Comparison of ENCODE assay signal across 3 cellular contexts in the genomic region with DNA sequence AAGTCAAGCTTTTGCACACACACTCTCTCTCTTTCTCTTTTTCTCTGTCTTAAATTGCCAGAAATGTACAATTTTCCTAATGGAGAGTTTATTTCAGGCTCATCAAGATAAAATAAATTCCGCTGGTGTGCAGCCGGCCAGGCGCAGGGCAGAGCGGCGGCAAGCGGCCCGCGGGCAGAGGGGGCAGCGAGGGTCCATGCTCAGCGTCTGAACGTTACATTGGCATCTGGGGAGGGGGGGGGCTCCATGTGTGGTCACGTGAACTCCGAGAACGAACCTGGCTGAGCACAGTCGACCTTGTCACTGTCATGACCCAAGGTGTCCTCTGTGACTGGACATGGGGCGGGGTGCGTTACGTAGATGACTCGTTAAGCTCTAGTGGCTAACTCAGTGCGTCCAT.
TF ChIP-seq lines count a peak whose summit lies in the region.

No MANE protein-coding gene starts in this region.

TF ChIP-seq in SK-N-SH, 30 proteins besides CTCF, POLR2A, EP300 and RAD21 (continues in another document):
- TF ChIP-seq, protein P1, sequence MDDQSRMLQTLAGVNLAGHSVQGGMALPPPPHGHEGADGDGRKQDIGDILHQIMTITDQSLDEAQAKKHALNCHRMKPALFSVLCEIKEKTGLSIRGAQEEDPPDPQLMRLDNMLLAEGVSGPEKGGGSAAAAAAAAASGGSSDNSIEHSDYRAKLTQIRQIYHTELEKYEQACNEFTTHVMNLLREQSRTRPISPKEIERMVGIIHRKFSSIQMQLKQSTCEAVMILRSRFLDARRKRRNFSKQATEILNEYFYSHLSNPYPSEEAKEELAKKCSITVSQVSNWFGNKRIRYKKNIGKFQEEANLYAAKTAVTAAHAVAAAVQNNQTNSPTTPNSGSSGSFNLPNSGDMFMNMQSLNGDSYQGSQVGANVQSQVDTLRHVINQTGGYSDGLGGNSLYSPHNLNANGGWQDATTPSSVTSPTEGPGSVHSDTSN (IDR thresholded peaks at IDR 0.05) = no peak
- TF ChIP-seq USF1 (IDR thresholded peaks at IDR 0.05; ENCODE audit: borderline replicate concordance, low read depth) (no peak), ELF1 (IDR thresholded peaks at IDR 0.05) (no peak), EZH2phosphoT487 (IDR thresholded peaks at IDR 0.05; ENCODE audit: borderline replicate concordance, low read depth) (no peak), GATA2 (CRISPR knock-in tag; IDR thresholded peaks at IDR 0.05) (no peak), RFX5 (IDR thresholded peaks at IDR 0.05; ENCODE audit: low read length) (no peak)
- TF ChIP-seq, protein P2, sequence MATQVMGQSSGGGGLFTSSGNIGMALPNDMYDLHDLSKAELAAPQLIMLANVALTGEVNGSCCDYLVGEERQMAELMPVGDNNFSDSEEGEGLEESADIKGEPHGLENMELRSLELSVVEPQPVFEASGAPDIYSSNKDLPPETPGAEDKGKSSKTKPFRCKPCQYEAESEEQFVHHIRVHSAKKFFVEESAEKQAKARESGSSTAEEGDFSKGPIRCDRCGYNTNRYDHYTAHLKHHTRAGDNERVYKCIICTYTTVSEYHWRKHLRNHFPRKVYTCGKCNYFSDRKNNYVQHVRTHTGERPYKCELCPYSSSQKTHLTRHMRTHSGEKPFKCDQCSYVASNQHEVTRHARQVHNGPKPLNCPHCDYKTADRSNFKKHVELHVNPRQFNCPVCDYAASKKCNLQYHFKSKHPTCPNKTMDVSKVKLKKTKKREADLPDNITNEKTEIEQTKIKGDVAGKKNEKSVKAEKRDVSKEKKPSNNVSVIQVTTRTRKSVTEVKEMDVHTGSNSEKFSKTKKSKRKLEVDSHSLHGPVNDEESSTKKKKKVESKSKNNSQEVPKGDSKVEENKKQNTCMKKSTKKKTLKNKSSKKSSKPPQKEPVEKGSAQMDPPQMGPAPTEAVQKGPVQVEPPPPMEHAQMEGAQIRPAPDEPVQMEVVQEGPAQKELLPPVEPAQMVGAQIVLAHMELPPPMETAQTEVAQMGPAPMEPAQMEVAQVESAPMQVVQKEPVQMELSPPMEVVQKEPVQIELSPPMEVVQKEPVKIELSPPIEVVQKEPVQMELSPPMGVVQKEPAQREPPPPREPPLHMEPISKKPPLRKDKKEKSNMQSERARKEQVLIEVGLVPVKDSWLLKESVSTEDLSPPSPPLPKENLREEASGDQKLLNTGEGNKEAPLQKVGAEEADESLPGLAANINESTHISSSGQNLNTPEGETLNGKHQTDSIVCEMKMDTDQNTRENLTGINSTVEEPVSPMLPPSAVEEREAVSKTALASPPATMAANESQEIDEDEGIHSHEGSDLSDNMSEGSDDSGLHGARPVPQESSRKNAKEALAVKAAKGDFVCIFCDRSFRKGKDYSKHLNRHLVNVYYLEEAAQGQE (IDR thresholded peaks at IDR 0.05; ENCODE audit: low read depth, low read length) = no peak
- TF ChIP-seq, protein P3, sequence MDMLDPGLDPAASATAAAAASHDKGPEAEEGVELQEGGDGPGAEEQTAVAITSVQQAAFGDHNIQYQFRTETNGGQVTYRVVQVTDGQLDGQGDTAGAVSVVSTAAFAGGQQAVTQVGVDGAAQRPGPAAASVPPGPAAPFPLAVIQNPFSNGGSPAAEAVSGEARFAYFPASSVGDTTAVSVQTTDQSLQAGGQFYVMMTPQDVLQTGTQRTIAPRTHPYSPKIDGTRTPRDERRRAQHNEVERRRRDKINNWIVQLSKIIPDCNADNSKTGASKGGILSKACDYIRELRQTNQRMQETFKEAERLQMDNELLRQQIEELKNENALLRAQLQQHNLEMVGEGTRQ (IDR thresholded peaks at IDR 0.05; ENCODE audit: borderline replicate concordance, low read depth, low read length) = no peak

TF ChIP-seq in SK-N-SH treated with all-trans-retinoic acid at 6 μM for 48 hours, 23 proteins besides CTCF, POLR2A, EP300 and RAD21:
- TF ChIP-seq SNAI2 (CRISPR knock-in tag; IDR thresholded peaks at IDR 0.05) (no peak), OSR1 (CRISPR knock-in tag; IDR thresholded peaks at IDR 0.05) (no peak), ARNTL (CRISPR knock-in tag; IDR thresholded peaks at IDR 0.05; ENCODE audit: borderline replicate concordance, low read depth) (no peak), ZNF8 (CRISPR knock-in tag; IDR thresholded peaks at IDR 0.05) (no peak)
- TF ChIP-seq, protein P4, sequence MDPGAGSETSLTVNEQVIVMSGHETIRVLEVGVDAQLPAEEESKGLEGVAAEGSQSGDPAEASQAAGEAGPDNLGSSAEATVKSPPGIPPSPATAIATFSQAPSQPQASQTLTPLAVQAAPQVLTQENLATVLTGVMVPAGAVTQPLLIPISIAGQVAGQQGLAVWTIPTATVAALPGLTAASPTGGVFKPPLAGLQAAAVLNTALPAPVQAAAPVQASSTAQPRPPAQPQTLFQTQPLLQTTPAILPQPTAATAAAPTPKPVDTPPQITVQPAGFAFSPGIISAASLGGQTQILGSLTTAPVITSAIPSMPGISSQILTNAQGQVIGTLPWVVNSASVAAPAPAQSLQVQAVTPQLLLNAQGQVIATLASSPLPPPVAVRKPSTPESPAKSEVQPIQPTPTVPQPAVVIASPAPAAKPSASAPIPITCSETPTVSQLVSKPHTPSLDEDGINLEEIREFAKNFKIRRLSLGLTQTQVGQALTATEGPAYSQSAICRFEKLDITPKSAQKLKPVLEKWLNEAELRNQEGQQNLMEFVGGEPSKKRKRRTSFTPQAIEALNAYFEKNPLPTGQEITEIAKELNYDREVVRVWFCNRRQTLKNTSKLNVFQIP (CRISPR knock-in tag; IDR thresholded peaks at IDR 0.05; ENCODE audit: borderline replicate concordance, low read depth) = no peak

TF ChIP-seq in H1, 55 proteins besides CTCF, POLR2A, EP300 and RAD21:
- no peak for TF ChIP-seq RFX5 (IDR thresholded peaks at IDR 0.05; ENCODE audit: borderline replicate concordance, low read depth, low read length)
- TF ChIP-seq ATF2 (IDR thresholded peaks at IDR 0.05; ENCODE audit: low read length) = no peak
- TF ChIP-seq EGR1 (IDR thresholded peaks at IDR 0.05; ENCODE audit: borderline replicate concordance, low read depth, low read length) = no peak
- no peak for TF ChIP-seq TBP (IDR thresholded peaks at IDR 0.05; ENCODE audit: low read depth, low read length)
- TF ChIP-seq HDAC6 (IDR thresholded peaks at IDR 0.05; ENCODE audit: low read depth, low read length) = no peak
- TF ChIP-seq CHD7 (IDR thresholded peaks at IDR 0.05; ENCODE audit: insufficient replicate concordance, low read length) = no peak
- TF ChIP-seq CTBP2 (IDR thresholded peaks at IDR 0.05; ENCODE audit: borderline replicate concordance, insufficient read depth, insufficient read length, low read length) = no peak
- TF ChIP-seq, protein P3 (IDR thresholded peaks at IDR 0.05; ENCODE audit: low read length) = no peak
- no peak for TF ChIP-seq PHF8 (conservative IDR thresholded peaks at IDR 0.05; ENCODE audit: low read depth, low read length)
- TF ChIP-seq JUN (IDR thresholded peaks at IDR 0.05; ENCODE audit: low read depth, low read length) = no peak
- TF ChIP-seq HDAC2 (IDR thresholded peaks at IDR 0.05; ENCODE audit: borderline replicate concordance in 1 of 2, low read depth in 2 of 2, low read length in 2 of 2) = no peak
- no peak for TF ChIP-seq BRCA1 (IDR thresholded peaks at IDR 0.05; ENCODE audit: low read depth, low read length)
- no peak for TF ChIP-seq KDM4A (IDR thresholded peaks at IDR 0.05; ENCODE audit: low read depth, low read length, severe bottlenecking)
- no peak for TF ChIP-seq SP2 (IDR thresholded peaks at IDR 0.05; ENCODE audit: low read length)
- no peak for TF ChIP-seq SRF (IDR thresholded peaks at IDR 0.05; ENCODE audit: low read depth, low read length)
- TF ChIP-seq NRF1 (IDR thresholded peaks at IDR 0.05; ENCODE audit: low read depth, low read length) = no peak
